ENCODE assay signal across 8 cellular contexts in the genomic region with DNA sequence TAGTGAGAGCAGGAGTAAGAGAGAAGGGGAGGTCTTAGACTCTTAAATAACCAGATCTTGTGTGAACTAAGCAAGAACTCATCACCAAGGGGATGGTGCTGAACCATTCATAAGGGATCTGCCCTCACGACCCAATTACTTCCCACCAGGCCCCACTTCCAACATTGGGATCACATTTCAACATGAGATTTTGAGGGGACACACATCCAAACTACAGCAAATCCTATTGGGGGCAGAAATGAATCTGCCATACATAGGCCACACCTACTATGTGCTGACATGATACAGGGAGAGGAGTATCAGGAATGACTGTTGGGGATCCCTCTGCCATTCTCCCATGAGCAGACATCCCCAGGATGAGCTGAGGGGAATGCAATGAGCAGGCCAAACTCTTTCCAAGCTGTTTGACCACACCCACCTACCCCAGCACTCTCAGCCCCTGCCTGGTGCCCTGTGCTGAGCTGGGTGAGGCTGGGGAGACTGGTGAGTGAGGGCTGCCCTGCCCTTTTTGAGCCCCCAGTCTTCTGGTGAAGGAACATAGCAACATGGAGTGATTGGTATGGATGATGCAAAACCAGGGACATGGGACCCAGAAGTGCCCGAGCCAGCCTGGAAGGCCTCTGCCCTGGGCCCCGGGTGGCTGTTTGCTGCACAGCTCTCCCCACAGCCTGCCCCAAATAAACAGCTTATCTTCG.
DNase-seq lines count a peak whose midpoint lies in the region; ATAC-seq and TF ChIP-seq lines count a peak whose summit lies in the region.

No MANE protein-coding gene starts in this region.

- peaks cover 31% of the 10 kb centered on the region for H3K4me1 Mint-ChIP-seq in T-helper 2 cell treated with Interferon-gamma antibody and Interleukin-4, amounts not matched to agents 5 μg/mL and 100 μg/mL, for 36 hours (ENCODE audit: low read depth)
- H3K4me1 Mint-ChIP-seq in stimulated activated naive CD8-positive, alpha-beta T cell treated with anti-CD3 and anti-CD28 coated beads, Interleukin-15, amount 100 ng/mL, for 72 hours = peaks cover 56% of the 10 kb centered on the region

- peaks cover 36% of the 10 kb centered on the region for H3K36me3 ChIP-seq in WERI-Rb-1
- H3K36me3 ChIP-seq in iPS-18a (ENCODE audit: control insufficient read depth, low read depth, low read length) = peaks cover 18% of the 10 kb centered on the region

- H3K4me3 Mint-ChIP-seq in T-helper 2 cell treated with Interferon-gamma antibody and Interleukin-4, amounts not matched to agents 5 μg/mL and 100 μg/mL, for 36 hours = peak overlapping the region; percentile 94
- H3K4me3 Mint-ChIP-seq in stimulated activated naive CD8-positive, alpha-beta T cell treated with anti-CD3 and anti-CD28 coated beads, Interleukin-15, amount 100 ng/mL, for 72 hours = peak overlapping the region; percentile 93

- peak overlapping the region; percentile 56 for H3K9ac ChIP-seq in iPS-18a (ENCODE audit: low read length)

- H3K27ac ChIP-seq in WERI-Rb-1 (peak overlapping the region; percentile 85), iPS-18a (ENCODE audit: low read length) (no peak overlapping the region)

- H3K4me3 ChIP-seq in WERI-Rb-1 (ENCODE audit: low read depth, low read length) (peak overlapping the region; percentile 82), iPS-18a (ENCODE audit: low read length) (peak overlapping the region; percentile 93)

- H3K9me3 ChIP-seq in WERI-Rb-1 (ENCODE audit: severe bottlenecking) (no peaks in the 10 kb centered on the region), iPS-18a (ENCODE audit: control insufficient read depth, low read depth, low read length) (no peaks in the 10 kb centered on the region)

- H3K27me3 ChIP-seq in WERI-Rb-1 (ENCODE audit: insufficient read depth, low read depth, severe bottlenecking) = no peaks in the 10 kb centered on the region
- H3K27me3 ChIP-seq in iPS-18a (ENCODE audit: control insufficient read depth, insufficient read depth, low read length) = no peaks in the 10 kb centered on the region

- peak overlapping the region; percentile 94 for H3K27ac Mint-ChIP-seq in T-helper 2 cell treated with Interferon-gamma antibody and Interleukin-4, amounts not matched to agents 5 μg/mL and 100 μg/mL, for 36 hours
- H3K27ac Mint-ChIP-seq in stimulated activated naive CD8-positive, alpha-beta T cell treated with anti-CD3 and anti-CD28 coated beads, Interleukin-15, amount 100 ng/mL, for 72 hours = peak overlapping the region; percentile 92 to 96

- no peak for DNase-seq in T-helper 2 cell treated with Interferon-gamma antibody and Interleukin-4, amounts not matched to agents 5 μg/mL and 100 μg/mL, for 36 hours (ENCODE audit: low spot score)
- DNase-seq in T-helper 2 cell = no peak
- peak; percentile 19 for DNase-seq in WERI-Rb-1
- DNase-seq in stimulated activated naive CD8-positive, alpha-beta T cell treated with anti-CD3 and anti-CD28 coated beads, Interleukin-15, amount 100 ng/mL, for 72 hours = no peak
- no peak for DNase-seq in NCI-H128 (lab: John Stamatoyannopoulos, UW; ENCODE audit: unreplicated experiment)
- DNase-seq in RPMI8226 = no peak

- no peak for TF ChIP-seq CTCF in WERI-Rb-1 (IDR thresholded peaks at IDR 0.05; ENCODE audit: low read depth, low read length)

- H3K4me1 ChIP-seq in iPS-18a (ENCODE audit: control insufficient read depth, low read depth, low read length) = no peaks in the 10 kb centered on the region

- ATAC-seq in stimulated activated naive CD8-positive, alpha-beta T cell treated with anti-CD3 and anti-CD28 coated beads, Interleukin-15, amount 100 ng/mL, for 72 hours = no peak
- ATAC-seq in GM18861 (IDR thresholded peaks at IDR 0.05; ENCODE audit: unreplicated experiment) = no peak

- H3K9me3 Mint-ChIP-seq in T-helper 2 cell treated with Interferon-gamma antibody and Interleukin-4, amounts not matched to agents 5 μg/mL and 100 μg/mL, for 36 hours = peaks cover 5% of the 10 kb centered on the region
- H3K9me3 Mint-ChIP-seq in stimulated activated naive CD8-positive, alpha-beta T cell treated with anti-CD3 and anti-CD28 coated beads, Interleukin-15, amount 100 ng/mL, for 72 hours = peaks cover 0 to 8% of the 10 kb centered on the region in 2 donors

- peaks cover 39% of the 10 kb centered on the region for H3K36me3 Mint-ChIP-seq in T-helper 2 cell treated with Interferon-gamma antibody and Interleukin-4, amounts not matched to agents 5 μg/mL and 100 μg/mL, for 36 hours (ENCODE audit: low read depth)

- no peaks in the 10 kb centered on the region for H3K27me3 Mint-ChIP-seq in T-helper 2 cell treated with Interferon-gamma antibody and Interleukin-4, amounts not matched to agents 5 μg/mL and 100 μg/mL, for 36 hours (ENCODE audit: low read depth)
- H3K27me3 Mint-ChIP-seq in stimulated activated naive CD8-positive, alpha-beta T cell treated with anti-CD3 and anti-CD28 coated beads, Interleukin-15, amount 100 ng/mL, for 72 hours = no peaks in the 10 kb centered on the region
